Comparison of ENCODE assay signal across 21 cellular contexts in genomic region chr2:177666408-177666807, GRCh38.
A peak's percentile ranks its signal among the peaks of the same experiment; 100 is the strongest.
DNase-seq lines count a peak whose midpoint lies in the region; ATAC-seq and TF ChIP-seq lines count a peak whose summit lies in the region.
"Had no signal": no experiment of that assay in that cellular context is flagged by ENCODE, and none has a peak within 500 bp of the region (broad histone marks: within the 10 kb centered on the region; RNA-seq: fewer than 3 reads in every experiment).

No MANE protein-coding gene starts in this region.

- H3K36me3 ChIP-seq in Loucy (ENCODE audit: insufficient read depth, low read length) = no peaks in the 10 kb centered on the region
- H3K36me3 ChIP-seq: neutrophil, SJSA1, thyroid gland had no signal

- no peak for TF ChIP-seq CTCF in Loucy (conservative IDR thresholded peaks at IDR 0.05; ENCODE audit: low read length)
- no peak for TF ChIP-seq CTCF in astrocyte of the spinal cord (IDR thresholded peaks at IDR 0.05; ENCODE audit: low read depth, low read length)

- H3F3A ChIP-seq in Loucy (ENCODE audit: low read depth) = no peaks in the 10 kb centered on the region

- H3K4me3 ChIP-seq in Loucy (ENCODE audit: low read length, poor library complexity, severe bottlenecking) = no peak overlapping the region
- H3K4me3 ChIP-seq in astrocyte of the spinal cord (ENCODE audit: low read depth, low read length) = no peak overlapping the region
- H3K4me3 ChIP-seq: SJSA1, thyroid gland had no signal

- no peak overlapping the region for H3K9ac ChIP-seq in Loucy (ENCODE audit: low read depth, low read length, poor library complexity, severe bottlenecking)

- H3K9me3 ChIP-seq in Loucy (ENCODE audit: insufficient read depth, low read depth, low read length) = no peaks in the 10 kb centered on the region
- H3K9me3 ChIP-seq: neutrophil, SJSA1, thyroid gland had no signal

- H3K9me2 ChIP-seq in Loucy (replicated peaks; ENCODE audit: low read depth, low read length) = no peaks in the 10 kb centered on the region

- DNase-seq in astrocyte of the spinal cord (ENCODE audit: low read depth, low spot score) (peak; percentile 35), myocyte (ENCODE audit: low read depth) (peak; percentile 77), NOMO-1 treated with dmso at 0.1 percent for 144 hours (lab: John Stamatoyannopoulos, UW; ENCODE audit: unreplicated experiment) (no peak), COLO829 (ENCODE audit: low spot score) (no peak)
- DNase-seq: activated CD4-positive, alpha-beta memory T cell treated with anti-CD3 and anti-CD28 coated beads, Interleukin-2, amount 10 ng/mL, durations not matched to agents 7 days and 5 days; amniotic stem cell; head of caudate nucleus; kidney; midbrain; NCI-H1417 treated with DMSO at 0.1 percent for 48 hours; NCI-H446; right cardiac atrium; stimulated activated CD4-positive, alpha-beta T cell treated with anti-CD3 and anti-CD28 coated beads, Interleukin-4, amount 100 ng/mL, for 1 hour; stimulated activated CD8-positive, alpha-beta memory T cell treated with anti-CD3 and anti-CD28 coated beads, Interleukin-4, amount 100 ng/mL, for 48 hours; thyroid gland had no signal

- H3K4me2 ChIP-seq in Loucy (ENCODE audit: low read depth, low read length, poor library complexity, severe bottlenecking) = peak overlapping the region; percentile 45

- peak; percentile 58 for ATAC-seq in GM21619 (IDR thresholded peaks at IDR 0.05; ENCODE audit: unreplicated experiment)
- ATAC-seq in HG03196 (IDR thresholded peaks at IDR 0.05; ENCODE audit: unreplicated experiment) = no peak
- ATAC-seq in HG02610 (IDR thresholded peaks at IDR 0.05; ENCODE audit: unreplicated experiment) = no peak
- ATAC-seq: right cardiac atrium had no signal

- in situ Hi-C loops in astrocyte of the spinal cord (cut with HindIII; ENCODE audit: low sequenced_read_pairs) = no loop called here

- no peak overlapping the region for H2AFZ ChIP-seq in Loucy (ENCODE audit: low read length)

- peaks cover 21% of the 10 kb centered on the region for H3K4me1 ChIP-seq in Loucy (ENCODE audit: insufficient read depth, low read length, poor library complexity, severe bottlenecking)
- H3K4me1 ChIP-seq: thyroid gland had no signal

- H4K20me1 ChIP-seq in Loucy (ENCODE audit: insufficient read depth, low read length, poor library complexity, severe bottlenecking) = no peaks in the 10 kb centered on the region

- H3K27me3 ChIP-seq in Loucy (ENCODE audit: insufficient read depth, low read length, poor library complexity, severe bottlenecking) = no peaks in the 10 kb centered on the region
- H3K27me3 ChIP-seq: neutrophil, SJSA1, thyroid gland had no signal

- H3K79me2 ChIP-seq in Loucy (ENCODE audit: insufficient read depth, low read length) = no peaks in the 10 kb centered on the region

Comparison
In these comparisons a context has a peak if more than half of its experiments do, and no peak if none do; other contexts are left out.
1. DNase-seq: peak in astrocyte of the spinal cord (single experiment) and myocyte (single experiment); none in NOMO-1 treated with dmso at 0.1 percent for 144 hours (single experiment) and COLO829 (single experiment).